ENCODE assay signal across 21 cellular contexts in the genomic region with DNA sequence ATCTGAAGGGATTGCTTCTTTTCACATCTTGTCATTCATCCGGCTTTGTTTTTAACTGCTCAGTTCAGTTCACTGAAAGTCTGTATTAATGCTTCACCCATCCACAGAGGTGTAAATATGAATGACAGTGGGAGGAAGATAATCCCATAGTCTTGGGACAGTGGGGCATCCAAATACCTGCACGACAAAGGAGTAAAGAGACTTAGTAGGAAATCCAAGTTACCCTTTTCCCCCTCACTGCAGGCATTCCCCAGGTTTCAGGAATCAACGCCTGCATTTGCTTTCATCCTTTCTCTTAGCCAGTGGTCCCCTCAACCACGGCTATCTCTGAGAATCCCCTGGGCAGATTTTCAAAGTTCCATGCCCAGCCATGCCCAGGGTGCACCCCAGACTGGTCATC.
"Had no signal": no experiment of that assay in that cellular context is flagged by ENCODE, and none has a peak within 500 bp of the region (broad histone marks: within the 10 kb centered on the region; RNA-seq: fewer than 3 reads in every experiment).

No MANE protein-coding gene starts in this region.

- FAIRE-seq: keratinocyte, small intestine, urothelium cell line had no signal

- H3K36me3 ChIP-seq: cardiac muscle cell, heart right ventricle, stomach, suprapubic skin, transverse colon had no signal

- H3K4me1 ChIP-seq: heart right ventricle, stomach, suprapubic skin, transverse colon had no signal

- H3K27ac ChIP-seq: body of pancreas, cardiac muscle cell, epithelial cell of prostate, heart right ventricle, stomach, suprapubic skin, transverse colon had no signal

- H3K27me3 ChIP-seq: body of pancreas, cardiac muscle cell had no signal

- H3K4me3 ChIP-seq: body of pancreas, cardiac muscle cell, heart right ventricle, stomach, suprapubic skin, transverse colon had no signal

- H3K9me3 ChIP-seq: body of pancreas, heart right ventricle, stomach, suprapubic skin, transverse colon had no signal

- DNase-seq: activated CD4-positive, alpha-beta memory T cell treated with anti-CD3 and anti-CD28 coated beads, Interleukin-2, amount 10 ng/mL, durations not matched to agents 7 days and 5 days; activated CD4-positive, alpha-beta T cell treated with anti-CD3 and anti-CD28 coated beads, Interleukin-2, amount 10 ng/mL, durations not matched to agents 24 days and 14 days; activated gamma-delta T cell treated with Interleukin-2 at 50 U/mL for 16 hours; anterior cingulate cortex; body of pancreas; cortex of kidney; foreskin fibroblast; heart right ventricle; left colon; occipital lobe; small intestine; stimulated activated CD4-positive, alpha-beta T cell treated with anti-CD3 and anti-CD28 coated beads, Interleukin-2, amount 100 ng/mL, for 24 hours; stomach; transverse colon had no signal

- ATAC-seq: body of pancreas; left colon; sciatic nerve; stimulated activated memory B cell treated with anti-CD40 and anti-IgM and Interleukin-4, amounts not matched to agents 10 μg/mL and 1 μg/mL and 100 μg/mL, for 72 hours had no signal
